Comparison of ENCODE assay signal across 11 cellular contexts in genomic region chr1:201769966-201770365, GRCh38. TPM values are rescaled to one million over a fixed set of nuclear protein-coding genes. Genes with fewer than 3 reads are reported as not detected.
A peak's percentile ranks its signal among the peaks of the same experiment; 100 is the strongest.
DNase-seq lines count a peak whose midpoint lies in the region; ATAC-seq and TF ChIP-seq lines count a peak whose summit lies in the region.
"Had no signal": no experiment of that assay in that cellular context is flagged by ENCODE, and none has a peak within 500 bp of the region (broad histone marks: within the 10 kb centered on the region; RNA-seq: fewer than 3 reads in every experiment).

No MANE protein-coding gene starts in this region.

- CTCF ChIA-PET in RWPE1 (lab: Yijun Ruan, JAX) = interaction anchor here (0.6 to 1.6 kb wide), 4 partner anchors 23 to 1910 kb away, joined by 3 to 6 read pairs (median 6); no protein-coding TSS in a partner anchor

- POLR2A ChIA-PET in RWPE1 (lab: Yijun Ruan, JAX; ENCODE audit: low non-redundant PET) = no interaction called here

- ATAC-seq in GM18519 (IDR thresholded peaks at IDR 0.05; ENCODE audit: low FRiP score, unreplicated experiment) (no peak), left lobe of liver (no peak)
- ATAC-seq: naive thymus-derived CD8-positive, alpha-beta T cell had no signal

- peaks cover 0 to 9% of the 10 kb centered on the region in 2 donors for H3K36me3 ChIP-seq in muscle layer of duodenum (ENCODE audit: control insufficient read depth in 1 of 2, insufficient read depth in 2 of 2, low read length in 2 of 2)

- H3K27ac ChIP-seq in RWPE1 = peak overlapping the region; percentile 67
- H3K27ac ChIP-seq in muscle layer of duodenum (ENCODE audit: low read length) = peak overlapping the region; percentile 35
- H3K27ac ChIP-seq: SK-N-MC had no signal

- H3K27me3 ChIP-seq in muscle layer of duodenum (ENCODE audit: low read depth, low read length) = no peaks in the 10 kb centered on the region

- H3K4me1 ChIP-seq in muscle layer of duodenum (ENCODE audit: control insufficient read depth in 1 of 2, insufficient read depth in 2 of 2, low read length in 2 of 2) = peaks cover 0 to 4% of the 10 kb centered on the region in 2 donors

- TF ChIP-seq CTCF in AG09309 (IDR thresholded peaks at IDR 0.05; ENCODE audit: control insufficient read depth, insufficient read depth, low read depth, low read length, missing control alignments) (peak; percentile 5), RWPE1 (conservative IDR thresholded peaks at IDR 0.05; ENCODE audit: low read depth) (no peak), fibroblast of mammary gland (conservative IDR thresholded peaks at IDR 0.05; ENCODE audit: control insufficient read depth, insufficient read depth, low read depth, low read length) (no peak), GM20000 (IDR thresholded peaks at IDR 0.05; ENCODE audit: extremely low read depth, missing control alignments) (no peak)

- DNase-seq in AG09309 (ENCODE audit: low read depth) (no peak), RWPE1 (ENCODE audit: low spot score) (no peak), fibroblast of mammary gland (ENCODE audit: low read depth) (peak; percentile 93), NCI-H510A treated with DMSO at 0.1 percent for 48 hours (lab: John Stamatoyannopoulos, UW) (no peak), GM20000 (ENCODE audit: low spot score) (no peak), left lobe of liver (ENCODE audit: low spot score) (no peak)
- DNase-seq: activated CD4-positive, alpha-beta T cell treated with anti-CD3 and anti-CD28 coated beads, Interleukin-2, amount 50 U/mL, for 1 hour; naive thymus-derived CD8-positive, alpha-beta T cell had no signal

- H3K4me3 ChIP-seq in AG09309 (ENCODE audit: control insufficient read depth, low read depth, low read length) (no peak overlapping the region), fibroblast of mammary gland (ENCODE audit: control insufficient read depth, low read depth, low read length) (no peak overlapping the region), muscle layer of duodenum (ENCODE audit: low read depth in 1 of 2, low read length in 2 of 2) (no peak overlapping the region)
- H3K4me3 ChIP-seq: SK-N-MC had no signal

- H3K9me3 ChIP-seq in muscle layer of duodenum (ENCODE audit: control insufficient read depth in 1 of 2, low read length in 2 of 2) = peaks cover 0 to 5% of the 10 kb centered on the region in 2 donors

RNA-seq across cellular contexts. Expression of gene IPO9, which starts 59.0 kb away (rescaled TPM):
- 21.3 TPM for total RNA-seq in left lobe of liver
